Comparison of ENCODE assay signal across 9 cellular contexts in the genomic region with DNA sequence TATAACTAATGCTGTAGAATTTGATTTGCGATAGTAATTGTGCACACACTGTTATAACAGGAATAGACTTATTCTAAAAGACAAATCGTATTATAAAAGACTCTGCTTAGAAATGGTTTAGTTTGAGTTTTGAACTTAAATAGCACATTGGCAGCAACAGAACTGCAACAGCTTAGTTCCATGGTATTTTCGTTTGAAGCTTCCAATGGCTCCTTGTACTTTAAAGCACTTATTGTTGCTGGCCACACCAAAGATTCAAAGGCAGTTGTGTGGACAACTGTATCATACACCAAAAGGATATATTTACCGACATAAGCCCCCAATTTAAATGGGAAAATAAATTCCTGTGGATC. TPM values are rescaled to one million over a fixed set of nuclear protein-coding genes. Genes with fewer than 3 reads are reported as not detected.
DNase-seq lines count a peak whose midpoint lies in the region; ATAC-seq, FAIRE-seq and TF ChIP-seq lines count a peak whose summit lies in the region.
"Had no signal": no experiment of that assay in that cellular context is flagged by ENCODE, and none has a peak within 500 bp of the region (broad histone marks: within the 10 kb centered on the region; RNA-seq: fewer than 3 reads in every experiment).

No MANE protein-coding gene starts in this region.

- peaks cover 6% of the 10 kb centered on the region; the same call in 2 of the 3 replicates for H3K36me3 Mint-ChIP-seq in GM23338 (ENCODE audit: low read depth)

- H3K4me2 ChIP-seq in GM23338 (no peak overlapping the region), endothelial cell of umbilical vein (ENCODE audit: insufficient read depth, low read length) (peak overlapping the region; percentile 77), smooth muscle cell (peak overlapping the region; percentile 61)

- H3K9ac ChIP-seq in endothelial cell of umbilical vein (replicated peaks; ENCODE audit: extremely low read depth, insufficient read depth, low read length) (no peak overlapping the region), smooth muscle cell (ENCODE audit: low read depth) (peak overlapping the region; percentile 54)

- H3K4me1 Mint-ChIP-seq in GM23338, result peaks cover 14% of the 10 kb centered on the region

- H3F3A ChIP-seq in GM23338 (replicated peaks; ENCODE audit: low read depth), result no peaks in the 10 kb centered on the region
- H3F3A ChIP-seq in smooth muscle cell (ENCODE audit: low read depth), result peaks cover 5% of the 10 kb centered on the region

- BruUV-seq in endothelial cell of umbilical vein (replicated peaks; lab: Mats Ljungman, UMichigan), result no TSS peak

- H3K79me2 ChIP-seq in GM23338 (replicated peaks; ENCODE audit: insufficient read depth) (no peaks in the 10 kb centered on the region), endothelial cell of umbilical vein (ENCODE audit: control insufficient read depth, insufficient read depth, low read length) (no peaks in the 10 kb centered on the region), smooth muscle cell (ENCODE audit: low read depth) (peaks cover 19% of the 10 kb centered on the region)

- peaks cover 3% of the 10 kb centered on the region for H3K27me3 Mint-ChIP-seq in GM23338 (ENCODE audit: insufficient read depth, low read depth, poor library complexity)

- TF ChIP-seq CTCF in GM23338 (conservative IDR thresholded peaks at IDR 0.05; ENCODE audit: low read depth in 2 of 2), result no peak
- TF ChIP-seq CTCF in RWPE2 (IDR thresholded peaks at IDR 0.05; ENCODE audit: poor library complexity, severe bottlenecking), result no peak
- no peak for TF ChIP-seq CTCF in endothelial cell of umbilical vein (IDR thresholded peaks at IDR 0.05; ENCODE audit: extremely low read depth in 1 of 2, insufficient read depth in 1 of 2, low read depth in 1 of 2, low read length in 2 of 2)
- TF ChIP-seq CTCF in smooth muscle cell (IDR thresholded peaks at IDR 0.05; ENCODE audit: borderline replicate concordance, insufficient read depth, poor library complexity, severe bottlenecking), result no peak

- intact Hi-C loops in endothelial cell of umbilical vein (cut with micrococcal nuclease), result loop anchor here (10.0 kb wide), 1 partner anchor 408 kb away; the partner anchor contains the start of gene CHN1
- intact Hi-C loops in left colon (cut with DNase I, micrococcal nuclease), result no loop called here

- POLR2A ChIA-PET in endothelial cell of umbilical vein (lab: Charles Lee), result interaction anchor here (0.7 kb wide), 1 partner anchor 131 kb away, joined by 3 read pairs; no protein-coding TSS in a partner anchor

- no peak overlapping the region for H3K27ac Mint-ChIP-seq in GM23338

- H3K27me3 ChIP-seq in GM23338 (ENCODE audit: insufficient read depth) (no peaks in the 10 kb centered on the region), RWPE2 (ENCODE audit: insufficient read depth, poor library complexity, severe bottlenecking) (no peaks in the 10 kb centered on the region), endothelial cell of umbilical vein (ENCODE audit: control insufficient read depth in 2 of 2, insufficient read depth in 2 of 2, low read length in 2 of 2) (no peaks in the 10 kb centered on the region), smooth muscle cell (ENCODE audit: low read depth) (no peaks in the 10 kb centered on the region)

- no peaks in the 10 kb centered on the region; the same call in 1 of the 2 replicates for H3K4me1 ChIP-seq in GM23338 (ENCODE audit: insufficient read depth)
- H3K4me1 ChIP-seq in RWPE2 (ENCODE audit: insufficient read depth, poor library complexity, severe bottlenecking), result peaks cover 19% of the 10 kb centered on the region
- peaks cover 43% of the 10 kb centered on the region for H3K4me1 ChIP-seq in endothelial cell of umbilical vein (ENCODE audit: control insufficient read depth, extremely low read depth, insufficient read depth, low read length)
- peaks cover 18% of the 10 kb centered on the region for H3K4me1 ChIP-seq in smooth muscle cell (ENCODE audit: low read depth)

- H3K36me3 ChIP-seq in GM23338 (ENCODE audit: insufficient read depth), result no peaks in the 10 kb centered on the region
- H3K36me3 ChIP-seq in RWPE2 (ENCODE audit: low read depth), result peaks cover 3% of the 10 kb centered on the region; the same call in 1 of the 2 replicates
- H3K36me3 ChIP-seq in endothelial cell of umbilical vein (ENCODE audit: control insufficient read depth in 2 of 2, extremely low read depth in 1 of 2, insufficient read depth in 2 of 2, low read length in 2 of 2), result no peaks in the 10 kb centered on the region
- no peaks in the 10 kb centered on the region for H3K36me3 ChIP-seq in smooth muscle cell (ENCODE audit: low read depth)

- H3K9me3 ChIP-seq in RWPE2 (ENCODE audit: severe bottlenecking) (no peaks in the 10 kb centered on the region), endothelial cell of umbilical vein (replicated peaks; ENCODE audit: control insufficient read depth, insufficient read depth, low read length) (no peaks in the 10 kb centered on the region), smooth muscle cell (replicated peaks; ENCODE audit: low read depth) (no peaks in the 10 kb centered on the region)

- DNase-seq in GM23338 (ENCODE audit: low spot score) (no peak), RWPE2 (ENCODE audit: low spot score) (no peak), endothelial cell of umbilical vein (ENCODE audit: low read depth, low spot score) (no peak), smooth muscle cell (lab: John Stamatoyannopoulos, UW; ENCODE audit: unreplicated experiment) (no peak), OCI-M2 (lab: John Stamatoyannopoulos, UW; ENCODE audit: unreplicated experiment) (no peak), left colon (no peak), activated gamma-delta T cell treated with Interleukin-2 at 50 U/mL for 16 hours (no peak)

- no peak overlapping the region for H3K4me3 ChIP-seq in GM23338
- no peak overlapping the region for H3K4me3 ChIP-seq in RWPE2 (ENCODE audit: severe bottlenecking)
- H3K4me3 ChIP-seq in endothelial cell of umbilical vein (replicated peaks in 1 of 3; ENCODE audit: insufficient read depth in 1 of 3, low read depth in 1 of 3, low read length in 3 of 3), result no peak overlapping the region
- H3K4me3 ChIP-seq in smooth muscle cell, result no peak overlapping the region

- ATAC-seq in GM23338 (no peak), RWPE2 (ENCODE audit: low read depth) (no peak), left colon (no peak), HG03378 (IDR thresholded peaks at IDR 0.05; ENCODE audit: unreplicated experiment) (no peak)
- ATAC-seq: Panc1 had no signal

- no peaks in the 10 kb centered on the region for H4K20me1 ChIP-seq in GM23338 (replicated peaks; ENCODE audit: insufficient read depth)
- H4K20me1 ChIP-seq in endothelial cell of umbilical vein (replicated peaks; ENCODE audit: control insufficient read depth, extremely low read depth, insufficient read depth, low read length), result no peaks in the 10 kb centered on the region
- H4K20me1 ChIP-seq in smooth muscle cell (ENCODE audit: low read depth), result no peaks in the 10 kb centered on the region

- no peak for TF ChIP-seq POLR2A in endothelial cell of umbilical vein (IDR thresholded peaks at IDR 0.05; ENCODE audit: low read depth, low read length)

- peaks cover 11% of the 10 kb centered on the region for H3K9me3 Mint-ChIP-seq in GM23338

- FAIRE-seq in endothelial cell of umbilical vein (lab: Jason Lieb, UNC), result no peak

- H3K9me1 ChIP-seq in endothelial cell of umbilical vein (replicated peaks; ENCODE audit: control insufficient read depth, extremely low read depth, insufficient read depth, low read length), result no peaks in the 10 kb centered on the region

- dilution Hi-C loops in endothelial cell of umbilical vein (cut with MboI; ENCODE audit: extremely low pct_ligation_motif_present, low sequenced_read_pairs), result no loop called here

- H3K4me3 Mint-ChIP-seq in GM23338, result no peak overlapping the region

- H3K27ac ChIP-seq in GM23338 (ENCODE audit: low read depth) (no peak overlapping the region), RWPE2 (ENCODE audit: poor library complexity, severe bottlenecking) (peak overlapping the region; percentile 20), endothelial cell of umbilical vein (ENCODE audit: insufficient read depth, low read depth, low read length) (peak overlapping the region; percentile 76), smooth muscle cell (ENCODE audit: low read depth) (peak overlapping the region; percentile 94)

- CTCF ChIA-PET in endothelial cell of umbilical vein (lab: Charles Lee), result interaction anchor here (0.7 to 2.2 kb wide), 7 partner anchors 10 to 134 kb away, joined by 3 to 9 read pairs (median 4); no protein-coding TSS in a partner anchor

- no peaks in the 10 kb centered on the region for H3K9me2 ChIP-seq in GM23338 (ENCODE audit: insufficient read depth)

- WGBS in smooth muscle cell (ENCODE audit: low lambda C conversion rate), result 80% methylated on average over 4 of the region's 4 CpGs

- H2AFZ ChIP-seq in GM23338 (peak overlapping the region; percentile 8; the same call in 1 of the 2 replicates), endothelial cell of umbilical vein (ENCODE audit: low read depth, low read length) (peak overlapping the region; percentile 75), smooth muscle cell (ENCODE audit: low read depth) (no peak overlapping the region)

TF ChIP-seq in GM23338, 12 proteins besides CTCF, POLR2A, EP300 and RAD21:
- TF ChIP-seq STAT1 (IDR thresholded peaks at IDR 0.05; ENCODE audit: unreplicated experiment) (no peak), ZNF114 (CRISPR knock-in tag; IDR thresholded peaks at IDR 0.05) (no peak), NANOG (IDR thresholded peaks at IDR 0.05; ENCODE audit: borderline replicate concordance) (no peak)

TF ChIP-seq in endothelial cell of umbilical vein, 7 proteins besides CTCF, POLR2A, EP300 and RAD21 (continues in another document):
- TF ChIP-seq POLR2AphosphoS5 (IDR thresholded peaks at IDR 0.05; ENCODE audit: insufficient read depth, low read depth, low read length) (no peak), EZH2 (IDR thresholded peaks at IDR 0.05; ENCODE audit: borderline replicate concordance, low read depth, low read length, severe bottlenecking) (no peak), GATA2 (IDR thresholded peaks at IDR 0.05; ENCODE audit: insufficient read depth, insufficient read length, low read depth, low read length) (no peak), FOS (IDR thresholded peaks at IDR 0.05; ENCODE audit: borderline replicate concordance, insufficient read depth, low read length) (no peak)

RNA-seq across cellular contexts. Expression of gene WIPF1, which starts 0.6 kb away (rescaled TPM):
- total RNA-seq in GM23338 (2014; rRNA removed; shearing (Covaris generic)), result 3.8 and 6.0 TPM in 2 replicates
- polyA plus RNA-seq in GM23338 (2016; fragmentation: Nextera tagmentation; extraction: Ambion mirVana) (3.0 and 4.8 TPM in 2 replicates), endothelial cell of umbilical vein (15.3 and 17.5 TPM in 2 replicates), smooth muscle cell (35.5 and 36.4 TPM in 2 replicates)
- total RNA-seq in endothelial cell of umbilical vein (42.0 and 44.2 TPM in 2 replicates), smooth muscle cell (27.3 and 29.0 TPM in 2 replicates), left colon (10 to 100 TPM in 1 of 2 donors, 1 to 10 TPM in 1; 8.8 to 17.4 TPM)
- 12.9 and 16.3 TPM in 2 replicates for polyA plus RNA-seq in endothelial cell of umbilical vein (2011; cell fraction: cytosol; rRNA removed)
- 14.6 and 15.2 TPM in 2 replicates for polyA plus RNA-seq in endothelial cell of umbilical vein (2011; cell fraction: nucleus; rRNA removed)
- polyA plus RNA-seq in endothelial cell of umbilical vein (2012), result 21.6 and 27.5 TPM in 2 replicates
- 10.7 and 12.6 TPM in 2 replicates for polyA minus RNA-seq in endothelial cell of umbilical vein
- polyA minus RNA-seq in endothelial cell of umbilical vein (2011; cell fraction: cytosol; rRNA and poly(A)+ RNA removed), result not detected
- polyA minus RNA-seq in endothelial cell of umbilical vein (2011; cell fraction: nucleus; rRNA and poly(A)+ RNA removed), result 20.8 and 24.5 TPM in 2 replicates
